8 cellular contexts compared by ENCODE assay signal in genomic region chr22:31230155-31230870, GRCh38. TPM values are rescaled to one million over a fixed set of nuclear protein-coding genes. Genes with fewer than 3 reads are reported as not detected.
A peak's percentile ranks its signal among the peaks of the same experiment; 100 is the strongest.
DNase-seq lines count a peak whose midpoint lies in the region; ATAC-seq, FAIRE-seq and TF ChIP-seq lines count a peak whose summit lies in the region.

No MANE protein-coding gene starts in this region.

- H3K4me1 ChIP-seq in GM12878 (ENCODE audit: control insufficient read depth, insufficient read depth, low read length) (peaks cover 24% of the 10 kb centered on the region), vagina (peaks cover 19% of the 10 kb centered on the region)

- H3K9me3 ChIP-seq in GM12878 (replicated peaks; ENCODE audit: control insufficient read depth, insufficient read depth, low read length) (no peaks in the 10 kb centered on the region), vagina (no peaks in the 10 kb centered on the region)

- peaks cover 41% of the 10 kb centered on the region for H3K4me1 Mint-ChIP-seq in activated naive CD4-positive, alpha-beta T cell treated with anti-CD3 and anti-CD28 coated beads, Interleukin-2, amount 10 ng/mL, durations not matched to agents 7 days and 5 days
- H3K4me1 Mint-ChIP-seq in memory B cell, result peaks cover 20% of the 10 kb centered on the region

- no peak for FAIRE-seq in GM12878 (lab: Jason Lieb, UNC)

- H3K9me3 Mint-ChIP-seq in activated naive CD4-positive, alpha-beta T cell treated with anti-CD3 and anti-CD28 coated beads, Interleukin-2, amount 10 ng/mL, durations not matched to agents 7 days and 5 days, result no peaks in the 10 kb centered on the region
- H3K9me3 Mint-ChIP-seq in memory B cell, result no peaks in the 10 kb centered on the region

- no peak overlapping the region; the same call in 1 of the 2 replicates for H2AFZ ChIP-seq in GM12878 (ENCODE audit: control insufficient read depth, low read depth, low read length)

- H3K4me2 ChIP-seq in GM12878 (ENCODE audit: control insufficient read depth, insufficient read depth), result peak overlapping the region; percentile 63; the same call in 1 of the 2 replicates

- H3K36me3 ChIP-seq in GM12878 (ENCODE audit: control insufficient read depth in 2 of 2, insufficient read depth in 2 of 2, low read length in 1 of 2) (peaks cover 0 to 2% of the 10 kb centered on the region in 2 experiments; a peak in 2 of 4 replicates), vagina (no peaks in the 10 kb centered on the region)

- ATAC-seq in GM12878 (peak; percentile 83), memory B cell (ENCODE audit: low read depth) (no peak), HG03521 (IDR thresholded peaks at IDR 0.05; ENCODE audit: unreplicated experiment) (no peak)

- H3K36me3 Mint-ChIP-seq in activated naive CD4-positive, alpha-beta T cell treated with anti-CD3 and anti-CD28 coated beads, Interleukin-2, amount 10 ng/mL, durations not matched to agents 7 days and 5 days, result peaks cover 44% of the 10 kb centered on the region
- H3K36me3 Mint-ChIP-seq in memory B cell, result peaks cover 9% of the 10 kb centered on the region

- no peaks in the 10 kb centered on the region for H3K27me3 ChIP-seq in GM12878 (replicated peaks in 1 of 2; ENCODE audit: control insufficient read depth in 2 of 2, insufficient read depth in 2 of 2, low read length in 1 of 2)
- H3K27me3 ChIP-seq in vagina, result no peaks in the 10 kb centered on the region

- H3K9ac ChIP-seq in GM12878 (ENCODE audit: control insufficient read depth, insufficient read depth, low read length), result no peak overlapping the region

- no peak overlapping the region for H3K4me3 Mint-ChIP-seq in activated naive CD4-positive, alpha-beta T cell treated with anti-CD3 and anti-CD28 coated beads, Interleukin-2, amount 10 ng/mL, durations not matched to agents 7 days and 5 days
- no peak overlapping the region for H3K4me3 Mint-ChIP-seq in memory B cell

- peaks cover 13% of the 10 kb centered on the region for H3K79me2 ChIP-seq in GM12878 (ENCODE audit: control insufficient read depth, insufficient read depth, low read length)

- CTCF ChIA-PET in activated naive CD4-positive, alpha-beta T cell treated with anti-CD3 and anti-CD28 coated beads, Interleukin-2, amount 10 ng/mL, durations not matched to agents 7 days and 5 days (lab: Charles Lee), result interaction anchor here (0.7 to 3.5 kb wide), 9 partner anchors 12 to 309 kb away, joined by 3 to 34 read pairs (median 3); partner anchors contain the start of genes LIMK2, PIK3IP1, RNF185 and SELENOM
- CTCF ChIA-PET in GM12878 (lab: Yijun Ruan, JAX), result interaction anchor here (0.6 to 13.8 kb wide), 27 partner anchors 8 to 596 kb away, joined by 3 to 244 read pairs (median 3); partner anchors contain the start of genes LIMK2, RNF185 and SELENOM

- peak overlapping the region; percentile 49 for H3K27ac ChIP-seq in GM12878 (ENCODE audit: control insufficient read depth, insufficient read depth)
- H3K27ac ChIP-seq in vagina, result peak overlapping the region; percentile 44

- no peak for TF ChIP-seq RAD21 in GM12878 (IDR thresholded peaks at IDR 0.05; ENCODE audit: insufficient read depth, low read depth, low read length)

- no peak for TF ChIP-seq POLR2A in GM12878 (IDR thresholded peaks at IDR 0.05; ENCODE audit: low read depth, low read length)
- no peak for TF ChIP-seq POLR2A in vagina (IDR thresholded peaks at IDR 0.05)

- TF ChIP-seq EP300 in GM12878 (IDR thresholded peaks at IDR 0.05; ENCODE audit: borderline replicate concordance in 1 of 2, control insufficient read depth in 1 of 2, low read depth in 2 of 2, low read length in 2 of 2), result peak in 1 of 2 experiments; percentile 10; a peak in 1 of 4 replicates

- 2% methylated on average over 6 of the region's 6 CpGs for WGBS in GM12878 (ENCODE audit: insufficient coverage, insufficient replicate concordance, low lambda C conversion rate, missing lambda C conversion rate)

- no peak overlapping the region for H3K4me3 ChIP-seq in GM12878
- H3K4me3 ChIP-seq in vagina, result no peak overlapping the region

- H3K27ac Mint-ChIP-seq in activated naive CD4-positive, alpha-beta T cell treated with anti-CD3 and anti-CD28 coated beads, Interleukin-2, amount 10 ng/mL, durations not matched to agents 7 days and 5 days, result peak overlapping the region; percentile 91
- peak overlapping the region; percentile 81 for H3K27ac Mint-ChIP-seq in memory B cell

- TF ChIP-seq CTCF in GM12878 (IDR thresholded peaks at IDR 0.05 in 2 of 3, conservative IDR thresholded peaks at IDR 0.05 in 1 of 3; ENCODE audit: control insufficient read depth in 2 of 3, extremely low read depth in 1 of 3, insufficient read depth in 1 of 3, low read depth in 3 of 3, low read length in 3 of 3) (no peak), vagina (IDR thresholded peaks at IDR 0.05) (no peak)

- BruUV-seq in GM12878 (replicated peaks; lab: Mats Ljungman, UMichigan), result TSS peak; percentile 11

- in situ Hi-C loops in GM12878 (cut with MboI), result no loop called here

- RAD21 ChIA-PET in GM12878 (lab: Charles Lee; ENCODE audit: unreplicated experiment), result interaction anchor here (0.6 to 6.7 kb wide), 15 partner anchors 8 to 308 kb away, joined by 3 to 100 read pairs (median 3); partner anchors contain the start of gene LIMK2

- H4K20me1 ChIP-seq in GM12878 (ENCODE audit: control insufficient read depth, insufficient read depth), result no peaks in the 10 kb centered on the region

- no peak for DNase-seq in activated naive CD4-positive, alpha-beta T cell treated with anti-CD3 and anti-CD28 coated beads, Interleukin-2, amount 10 ng/mL, durations not matched to agents 7 days and 5 days
- no peak for DNase-seq in activated naive CD4-positive, alpha-beta T cell treated with anti-CD3 and anti-CD28 coated beads, Interleukin-2, amount 50 U/mL, for 16 hours
- DNase-seq in GM12878 (ENCODE audit: low read depth, low spot score) (peak; percentile 57), memory B cell (ENCODE audit: low spot score in 2 of 2) (no peak), vagina (ENCODE audit: extremely low spot score in 2 of 2) (no peak)
- no peak for DNase-seq in stimulated activated CD4-positive, alpha-beta T cell treated with anti-CD3 and anti-CD28 coated beads, Interleukin-2, amount 100 ng/mL, for 24 hours
- DNase-seq in stimulated activated CD4-positive, alpha-beta T cell treated with anti-CD3 and anti-CD28 coated beads, Interleukin-2, amount 100 ng/mL, for 48 hours, result no peak

- intact Hi-C loops in GM12878 (cut with micrococcal nuclease; ENCODE audit: unreplicated experiment) (loop anchor here (2.0 to 10.0 kb wide), 4 partner anchors 18 to 286 kb away; partner anchors contain the start of genes LIMK2 and RNF185), vagina (cut with DNase I) (no loop called here)

- POLR2A ChIA-PET in GM12878 (lab: Charles Lee), result interaction anchor here (0.6 to 3.9 kb wide), 6 partner anchors 9 to 182 kb away, joined by 3 to 21 read pairs (median 4); partner anchors contain the start of gene LIMK2

- no peaks in the 10 kb centered on the region for H3K27me3 Mint-ChIP-seq in activated naive CD4-positive, alpha-beta T cell treated with anti-CD3 and anti-CD28 coated beads, Interleukin-2, amount 10 ng/mL, durations not matched to agents 7 days and 5 days
- no peaks in the 10 kb centered on the region for H3K27me3 Mint-ChIP-seq in memory B cell

- SMC1A ChIA-PET in GM12878 (lab: Charles Lee; ENCODE audit: uncharacterized antibody, unreplicated experiment), result interaction anchor here (0.5 to 14.1 kb wide), 19 partner anchors 15 to 236 kb away, joined by 3 to 260 read pairs (median 4); partner anchors contain the start of genes LIMK2 and PIK3IP1

TF ChIP-seq in GM12878, 131 proteins besides CTCF, POLR2A, EP300 and RAD21 (continues in another document):
- TF ChIP-seq MTA3 (IDR thresholded peaks at IDR 0.05; ENCODE audit: borderline replicate concordance, low read length) (no peak), FOXM1 (IDR thresholded peaks at IDR 0.05; ENCODE audit: low read depth, low read length) (no peak), IRF3 (IDR thresholded peaks at IDR 0.05) (no peak), ETV6 (conservative IDR thresholded peaks at IDR 0.05 in 1 of 2, IDR thresholded peaks at IDR 0.05 in 1 of 2; ENCODE audit: borderline replicate concordance in 1 of 2, low read depth in 1 of 2) (no peak)
- TF ChIP-seq, protein P1, sequence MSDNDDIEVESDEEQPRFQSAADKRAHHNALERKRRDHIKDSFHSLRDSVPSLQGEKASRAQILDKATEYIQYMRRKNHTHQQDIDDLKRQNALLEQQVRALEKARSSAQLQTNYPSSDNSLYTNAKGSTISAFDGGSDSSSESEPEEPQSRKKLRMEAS (IDR thresholded peaks at IDR 0.05; ENCODE audit: low read depth, low read length), result no peak

RNA-seq across cellular contexts. Expression of gene LIMK2, which starts 18.2 kb away (rescaled TPM):
- total RNA-seq in GM12878 (2013; cell fraction: nucleolus; rRNA removed), result 97.5 and 99.4 TPM in 2 replicates
- total RNA-seq in GM12878 (2014; rRNA removed), result 32.3 and 34.9 TPM in 2 replicates
- 21.1 and 23.7 TPM in 2 replicates for total RNA-seq in GM12878 (2014; rRNA removed; fragmentation: Illumina TruSeq; extraction: Trizol)
- total RNA-seq in GM12878 (2021), result 33.5 and 40.4 TPM in 2 replicates
- polyA plus RNA-seq in GM12878 (2011; ENCODE audit: low read depth), result 8.4 TPM
- polyA plus RNA-seq in GM12878 (2011; rRNA removed), result 8.1 and 12.1 TPM in 2 replicates
- polyA plus RNA-seq in GM12878 (2011; cell fraction: cytosol; rRNA removed), result 13.1 and 15.4 TPM in 2 replicates
- polyA plus RNA-seq in GM12878 (2011; cell fraction: nucleus; rRNA removed), result 26.8 and 55.4 TPM in 2 replicates
- polyA plus RNA-seq in GM12878 (2012), result 13.0 and 13.5 TPM in 2 replicates
- polyA plus RNA-seq in GM12878 (2014; fragmentation: Illumina TruSeq; extraction: Trizol), result 20.6 and 29.8 TPM in 2 replicates
- polyA plus RNA-seq in GM12878 (2014; fragmentation: Nextera tagmentation; extraction: Ambion mirVana), result 1 to 10 TPM; 2.9 to 5.0 TPM
- polyA plus RNA-seq in GM12878 (2014; rRNA removed), result 23.3 and 24.2 TPM in 2 replicates
- 10 to 100 TPM; 31.2 to 32.2 TPM for polyA plus RNA-seq in GM12878 (2016; fragmentation: Nextera tagmentation; extraction: Ambion mirVana)
- 17.8 and 24.2 TPM in 2 replicates for polyA minus RNA-seq in GM12878 (2011; rRNA and poly(A)+ RNA removed)
- polyA minus RNA-seq in GM12878 (2011; cell fraction: cytosol; rRNA and poly(A)+ RNA removed), result 4.1 and 5.8 TPM in 2 replicates
- 17.0 and 28.4 TPM in 2 replicates for polyA minus RNA-seq in GM12878 (2011; cell fraction: nucleus; rRNA and poly(A)+ RNA removed)
- 120 TPM for total RNA-seq in vagina
